ENCODE assay signal across 1 cellular context in genomic region chr17:7384489-7385081, GRCh38.
TF ChIP-seq lines count a peak whose summit lies in the region.

No MANE protein-coding gene starts in this region.

TF ChIP-seq in GM12878, 131 proteins besides CTCF, POLR2A, EP300 and RAD21:
- TF ChIP-seq BRCA1 (IDR thresholded peaks at IDR 0.05; ENCODE audit: low read depth, low read length) (no peak), FOS (IDR thresholded peaks at IDR 0.05; ENCODE audit: borderline replicate concordance, extremely low read depth, insufficient read length) (no peak), STAT1 (conservative IDR thresholded peaks at IDR 0.05) (no peak)
TF ChIP-seq in GM12878: peak in this region for 0.
